ENCODE assay signal across 9 cellular contexts in genomic region chr19:29878973-29879654, GRCh38.
DNase-seq lines count a peak whose midpoint lies in the region; ATAC-seq and TF ChIP-seq lines count a peak whose summit lies in the region.
"Had no signal": no experiment of that assay in that cellular context is flagged by ENCODE, and none has a peak within 500 bp of the region (broad histone marks: within the 10 kb centered on the region; RNA-seq: fewer than 3 reads in every experiment).

No MANE protein-coding gene starts in this region.

- peaks cover 3% of the 10 kb centered on the region for H3K4me1 Mint-ChIP-seq in activated CD8-positive, alpha-beta T cell treated with anti-CD3 and anti-CD28 coated beads for 36 hours (ENCODE audit: low read depth)
- peaks cover 4% of the 10 kb centered on the region for H3K4me1 Mint-ChIP-seq in activated CD8-positive, alpha-beta T cell treated with anti-CD3 and anti-CD28 coated beads, Interleukin-2, amount 10 ng/mL, durations not matched to agents 7 days and 5 days (ENCODE audit: low read depth)
- no peaks in the 10 kb centered on the region for H3K4me1 Mint-ChIP-seq in CD4-positive, alpha-beta T cell (ENCODE audit: low read depth)
- H3K4me1 Mint-ChIP-seq in immature natural killer cell = no peaks in the 10 kb centered on the region

- no peaks in the 10 kb centered on the region for H3K9me3 Mint-ChIP-seq in activated CD8-positive, alpha-beta T cell treated with anti-CD3 and anti-CD28 coated beads for 36 hours
- H3K9me3 Mint-ChIP-seq in activated CD8-positive, alpha-beta T cell treated with anti-CD3 and anti-CD28 coated beads, Interleukin-2, amount 10 ng/mL, durations not matched to agents 7 days and 5 days (ENCODE audit: insufficient read depth) = no peaks in the 10 kb centered on the region
- no peaks in the 10 kb centered on the region for H3K9me3 Mint-ChIP-seq in CD4-positive, alpha-beta T cell
- H3K9me3 Mint-ChIP-seq in immature natural killer cell = no peaks in the 10 kb centered on the region
- H3K9me3 Mint-ChIP-seq: CD4-positive, alpha-beta memory T cell had no signal

- H3K9me3 ChIP-seq in testis = no peaks in the 10 kb centered on the region
- no peaks in the 10 kb centered on the region for H3K9me3 ChIP-seq in CD4-positive, alpha-beta T cell (ENCODE audit: control insufficient read depth, low read length)

- no peaks in the 10 kb centered on the region for H3K36me3 ChIP-seq in testis (ENCODE audit: low read depth, missing control alignments)

- H3K27me3 ChIP-seq in testis = no peaks in the 10 kb centered on the region
- H3K27me3 ChIP-seq in CD4-positive, alpha-beta T cell (ENCODE audit: control insufficient read depth, insufficient read depth, low read length) = peaks cover 8% of the 10 kb centered on the region

- no peak overlapping the region for H3K27ac Mint-ChIP-seq in activated CD8-positive, alpha-beta T cell treated with anti-CD3 and anti-CD28 coated beads for 36 hours
- no peak overlapping the region for H3K27ac Mint-ChIP-seq in activated CD8-positive, alpha-beta T cell treated with anti-CD3 and anti-CD28 coated beads, Interleukin-2, amount 10 ng/mL, durations not matched to agents 7 days and 5 days
- no peak overlapping the region for H3K27ac Mint-ChIP-seq in CD4-positive, alpha-beta T cell
- H3K27ac Mint-ChIP-seq in immature natural killer cell = no peak overlapping the region
- H3K27ac Mint-ChIP-seq: CD4-positive, alpha-beta memory T cell had no signal

- intact Hi-C loops in activated CD8-positive, alpha-beta T cell treated with anti-CD3 and anti-CD28 coated beads for 36 hours (cut with micrococcal nuclease) = loop anchor here (10.0 kb wide), 1 partner anchor 114 kb away; no protein-coding TSS in a partner anchor
- intact Hi-C loops in testis (cut with DNase I; ENCODE audit: low total_unique reads) = loop anchor here (10.0 kb wide), 1 partner anchor 144 kb away; no protein-coding TSS in a partner anchor
- intact Hi-C loops in left colon (cut with DNase I, micrococcal nuclease) = loop anchor here (10.0 kb wide), 1 partner anchor 114 kb away; no protein-coding TSS in a partner anchor
- intact Hi-C loops in CD4-positive, alpha-beta T cell (cut with DNase I, micrococcal nuclease) = loop anchor here in 1 of 2 experiments (10.0 kb wide), 1 partner anchor 264 kb away; no protein-coding TSS in a partner anchor

- CTCF ChIA-PET in activated CD8-positive, alpha-beta T cell treated with anti-CD3 and anti-CD28 coated beads for 36 hours (lab: Charles Lee) = interaction anchor here (0.8 to 1.4 kb wide), 2 partner anchors 21 to 149 kb away, joined by 3 to 4 read pairs; no protein-coding TSS in a partner anchor
- CTCF ChIA-PET in activated CD8-positive, alpha-beta T cell treated with anti-CD3 and anti-CD28 coated beads, Interleukin-2, amount 10 ng/mL, durations not matched to agents 7 days and 5 days (lab: Charles Lee) = interaction anchor here (1.8 kb wide), 1 partner anchor 21 kb away, joined by 5 read pairs; no protein-coding TSS in a partner anchor
- CTCF ChIA-PET in CD4-positive, alpha-beta T cell (lab: Charles Lee) = interaction anchor here (0.9 kb wide), 1 partner anchor 119 kb away, joined by 3 read pairs; no protein-coding TSS in a partner anchor

- no peak overlapping the region for H3K27ac ChIP-seq in testis
- H3K27ac ChIP-seq in CD4-positive, alpha-beta T cell (ENCODE audit: low read depth, low read length) = no peak overlapping the region

- no peak overlapping the region for H3K4me3 Mint-ChIP-seq in activated CD8-positive, alpha-beta T cell treated with anti-CD3 and anti-CD28 coated beads for 36 hours
- H3K4me3 Mint-ChIP-seq in activated CD8-positive, alpha-beta T cell treated with anti-CD3 and anti-CD28 coated beads, Interleukin-2, amount 10 ng/mL, durations not matched to agents 7 days and 5 days = no peak overlapping the region
- no peak overlapping the region for H3K4me3 Mint-ChIP-seq in CD4-positive, alpha-beta T cell
- no peak overlapping the region for H3K4me3 Mint-ChIP-seq in immature natural killer cell
- H3K4me3 Mint-ChIP-seq: CD4-positive, alpha-beta memory T cell had no signal

- peaks cover 6% of the 10 kb centered on the region for H3K4me1 ChIP-seq in testis

- no peak overlapping the region for H3K4me3 ChIP-seq in testis

- no peak for DNase-seq in activated CD8-positive, alpha-beta T cell treated with anti-CD3 and anti-CD28 coated beads for 36 hours
- no peak for DNase-seq in activated CD8-positive, alpha-beta T cell treated with anti-CD3 and anti-CD28 coated beads, Interleukin-2, amount 10 ng/mL, durations not matched to agents 7 days and 5 days
- DNase-seq in NCI-H69 (lab: John Stamatoyannopoulos, UW) (peak; percentile 71), testis (peak; percentile 66), left colon (no peak), immature natural killer cell (no peak)
- no peak for DNase-seq in CD4-positive, alpha-beta T cell
- DNase-seq: CD4-positive, alpha-beta memory T cell had no signal

- no peak for TF ChIP-seq POLR2A in testis (IDR thresholded peaks at IDR 0.05)

- H3K36me3 Mint-ChIP-seq in activated CD8-positive, alpha-beta T cell treated with anti-CD3 and anti-CD28 coated beads for 36 hours (ENCODE audit: low read depth) = no peaks in the 10 kb centered on the region
- no peaks in the 10 kb centered on the region for H3K36me3 Mint-ChIP-seq in activated CD8-positive, alpha-beta T cell treated with anti-CD3 and anti-CD28 coated beads, Interleukin-2, amount 10 ng/mL, durations not matched to agents 7 days and 5 days (ENCODE audit: low read depth)
- no peaks in the 10 kb centered on the region for H3K36me3 Mint-ChIP-seq in CD4-positive, alpha-beta T cell (ENCODE audit: low read depth)
- H3K36me3 Mint-ChIP-seq in immature natural killer cell = no peaks in the 10 kb centered on the region
- H3K36me3 Mint-ChIP-seq: CD4-positive, alpha-beta memory T cell had no signal

- no peak for TF ChIP-seq CTCF in activated CD8-positive, alpha-beta T cell treated with anti-CD3 and anti-CD28 coated beads for 36 hours (IDR thresholded peaks at IDR 0.05)
- TF ChIP-seq CTCF in testis (IDR thresholded peaks at IDR 0.05) = no peak
- TF ChIP-seq CTCF in CD4-positive, alpha-beta T cell (IDR thresholded peaks at IDR 0.05) = no peak

- H3K27me3 Mint-ChIP-seq in activated CD8-positive, alpha-beta T cell treated with anti-CD3 and anti-CD28 coated beads for 36 hours = peaks cover 8% of the 10 kb centered on the region
- H3K27me3 Mint-ChIP-seq in activated CD8-positive, alpha-beta T cell treated with anti-CD3 and anti-CD28 coated beads, Interleukin-2, amount 10 ng/mL, durations not matched to agents 7 days and 5 days (ENCODE audit: low read depth) = peaks cover 2% of the 10 kb centered on the region
- H3K27me3 Mint-ChIP-seq in CD4-positive, alpha-beta T cell = peaks cover 42% of the 10 kb centered on the region
- peaks cover 0 to 16% (median 6%) of the 10 kb centered on the region in 3 donors for H3K27me3 Mint-ChIP-seq in immature natural killer cell (ENCODE audit: low read depth in 3 of 3)

- POLR2A ChIA-PET in activated CD8-positive, alpha-beta T cell treated with anti-CD3 and anti-CD28 coated beads for 36 hours (lab: Charles Lee) = no interaction called here
- POLR2A ChIA-PET in activated CD8-positive, alpha-beta T cell treated with anti-CD3 and anti-CD28 coated beads, Interleukin-2, amount 10 ng/mL, durations not matched to agents 7 days and 5 days (lab: Charles Lee) = interaction anchor here (1.1 kb wide), 1 partner anchor 163 kb away, joined by 3 read pairs; no protein-coding TSS in a partner anchor
- POLR2A ChIA-PET in CD4-positive, alpha-beta T cell (lab: Charles Lee) = no interaction called here

- ATAC-seq in activated CD8-positive, alpha-beta T cell treated with anti-CD3 and anti-CD28 coated beads for 36 hours = peak; percentile 37
- no peak for ATAC-seq in activated CD8-positive, alpha-beta T cell treated with anti-CD3 and anti-CD28 coated beads, Interleukin-2, amount 10 ng/mL, durations not matched to agents 7 days and 5 days
- ATAC-seq in esophagus mucosa (peak; percentile 48), left colon (no peak)
- no peak for ATAC-seq in CD4-positive, alpha-beta T cell (ENCODE audit: poor library complexity)

- WGBS in testis, 2 donors = 40 to 72% methylated on average over 8 to 17 of the region's 17 CpGs

Comparison
In these comparisons a context has a peak if more than half of its experiments do, and no peak if none do; other contexts are left out.
1. ATAC-seq: peak in activated CD8-positive, alpha-beta T cell treated with anti-CD3 and anti-CD28 coated beads for 36 hours (single experiment) and esophagus mucosa (single experiment); none in activated CD8-positive, alpha-beta T cell treated with anti-CD3 and anti-CD28 coated beads, Interleukin-2, amount 10 ng/mL, durations not matched to agents 7 days and 5 days (single experiment), left colon (single experiment) and CD4-positive, alpha-beta T cell (single experiment).
2. DNase-seq: peak in NCI-H69 (single experiment) and testis (single experiment); none in activated CD8-positive, alpha-beta T cell treated with anti-CD3 and anti-CD28 coated beads for 36 hours (single experiment), activated CD8-positive, alpha-beta T cell treated with anti-CD3 and anti-CD28 coated beads, Interleukin-2, amount 10 ng/mL, durations not matched to agents 7 days and 5 days (single experiment), left colon (0 of 2), CD4-positive, alpha-beta T cell (0 of 10) and immature natural killer cell (0 of 3).